Comparison of ENCODE assay signal across 1 cellular context in the genomic region with DNA sequence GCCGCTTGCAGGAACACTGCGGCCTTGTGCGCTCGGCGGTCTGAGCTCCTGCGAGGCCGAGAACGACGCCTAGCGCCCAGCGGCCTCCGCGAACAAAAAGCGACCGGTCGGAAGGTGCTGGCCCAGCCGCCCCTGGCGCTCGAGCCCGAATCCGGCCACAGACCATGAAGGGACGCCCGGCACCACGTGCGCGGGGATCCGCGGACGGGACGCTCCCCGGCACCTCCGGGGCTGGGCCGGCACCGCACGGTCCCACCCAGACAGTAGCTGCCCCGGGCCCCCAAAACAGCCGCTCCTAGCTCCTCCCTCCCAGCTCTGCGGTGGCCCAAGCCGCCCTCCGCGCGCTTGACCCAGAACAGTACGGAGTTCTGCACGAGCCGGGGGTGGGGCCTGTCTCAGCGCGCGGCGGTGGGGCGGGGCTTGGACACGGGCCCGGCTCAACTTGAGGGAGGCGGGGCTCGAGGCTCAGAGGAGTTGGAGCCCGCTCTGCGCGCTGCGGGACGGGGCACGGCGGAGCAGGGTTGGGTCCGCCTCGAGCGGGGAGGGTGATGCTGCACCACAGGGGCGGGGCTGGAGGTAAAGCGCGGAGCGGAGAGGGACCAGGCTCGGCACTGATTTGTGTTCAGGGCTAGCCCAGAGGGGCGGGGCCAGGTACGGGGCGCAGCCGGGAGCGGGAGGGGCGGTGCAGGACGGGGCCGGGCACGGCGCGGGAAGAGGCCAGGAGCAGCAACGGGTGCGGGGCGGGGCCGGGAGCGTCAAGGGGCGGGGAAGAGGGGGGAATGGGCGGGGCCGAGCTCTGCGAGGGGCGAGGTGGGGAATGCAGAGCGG.
TF ChIP-seq lines count a peak whose summit lies in the region.

No MANE protein-coding gene starts in this region.

TF ChIP-seq in HEK293, 187 proteins besides CTCF, POLR2A, EP300 and RAD21 (continued from another document and continues in another):
- TF ChIP-seq ZNF391 (tag by site-specific recombination; IDR thresholded peaks at IDR 0.05; ENCODE audit: borderline replicate concordance, low read depth) (no peak; the same call in 1 of the 2 replicates), ZNF777 (tag by site-specific recombination; IDR thresholded peaks at IDR 0.05; ENCODE audit: borderline replicate concordance) (peak; percentile 30; the same call in 1 of the 2 replicates), ZNF521 (tag by site-specific recombination; IDR thresholded peaks at IDR 0.05) (no peak), ZNF202 (tag by site-specific recombination; IDR thresholded peaks at IDR 0.05; ENCODE audit: borderline replicate concordance) (no peak), ZIC2 (tag by site-specific recombination; IDR thresholded peaks at IDR 0.05) (peak; percentile 83), ZBTB17 (tag by site-specific recombination; IDR thresholded peaks at IDR 0.05) (peak; percentile 91), ZNF174 (tag by site-specific recombination; IDR thresholded peaks at IDR 0.05) (no peak), ZNF239 (tag by site-specific recombination; IDR thresholded peaks at IDR 0.05) (0 out of 2 replicates have a peak, but pooled peaks have one; percentile 70), SETDB1 (IDR thresholded peaks at IDR 0.05; ENCODE audit: insufficient read length, low read length) (no peak), SCRT2 (tag by site-specific recombination; IDR thresholded peaks at IDR 0.05) (no peak), ZNF132 (tag by site-specific recombination; IDR thresholded peaks at IDR 0.05; ENCODE audit: borderline replicate concordance) (no peak), ZFP41 (tag by site-specific recombination; IDR thresholded peaks at IDR 0.05; ENCODE audit: borderline replicate concordance) (no peak), PBX3 (CRISPR knock-in tag; IDR thresholded peaks at IDR 0.05) (no peak), ZNF837 (tag by site-specific recombination; IDR thresholded peaks at IDR 0.05) (no peak), PATZ1 (tag by site-specific recombination; IDR thresholded peaks at IDR 0.05) (peak; percentile 93), ZNF366 (tag by site-specific recombination; conservative IDR thresholded peaks at IDR 0.05) (no peak), ZNF248 (tag by site-specific recombination; IDR thresholded peaks at IDR 0.05) (no peak), HOXC10 (CRISPR knock-in tag; IDR thresholded peaks at IDR 0.05) (no peak), ZBTB1 (tag by site-specific recombination; IDR thresholded peaks at IDR 0.05) (0 out of 2 replicates have a peak, but pooled peaks have one; percentile 12), ZNF544 (tag by site-specific recombination; IDR thresholded peaks at IDR 0.05) (no peak), ZNF19 (tag by site-specific recombination; IDR thresholded peaks at IDR 0.05; ENCODE audit: low read depth) (no peak), ZBTB44 (tag by site-specific recombination; IDR thresholded peaks at IDR 0.05) (no peak), AEBP2 (tag by site-specific recombination; IDR thresholded peaks at IDR 0.05; ENCODE audit: borderline replicate concordance) (no peak), ZNF211 (tag by site-specific recombination; IDR thresholded peaks at IDR 0.05; ENCODE audit: low read depth) (no peak), ZNF184 (tag by site-specific recombination; IDR thresholded peaks at IDR 0.05) (no peak), ZBTB20 (tag by site-specific recombination; IDR thresholded peaks at IDR 0.05) (peak; percentile 91), ZNF335 (tag by site-specific recombination; conservative IDR thresholded peaks at IDR 0.05) (peak; percentile 82), KLF9 (tag by site-specific recombination; IDR thresholded peaks at IDR 0.05; ENCODE audit: low read depth) (peak; percentile 91; the same call in 1 of the 2 replicates), ZNF138 (tag by site-specific recombination; IDR thresholded peaks at IDR 0.05; ENCODE audit: borderline replicate concordance) (no peak), YY2 (tag by site-specific recombination; IDR thresholded peaks at IDR 0.05) (no peak), GLIS2 (tag by site-specific recombination; IDR thresholded peaks at IDR 0.05) (peak; percentile 95), ZNF324 (tag by site-specific recombination; IDR thresholded peaks at IDR 0.05) (peak; percentile 32; the same call in 1 of the 2 replicates), SP2 (tag by site-specific recombination; IDR thresholded peaks at IDR 0.05) (peak; percentile 89), ZNF140 (tag by site-specific recombination; IDR thresholded peaks at IDR 0.05) (no peak), ZNF558 (tag by site-specific recombination; IDR thresholded peaks at IDR 0.05) (no peak), ZNF561 (tag by site-specific recombination; IDR thresholded peaks at IDR 0.05; ENCODE audit: borderline replicate concordance) (no peak; the same call in 1 of the 2 replicates), ZFP3 (tag by site-specific recombination; IDR thresholded peaks at IDR 0.05; ENCODE audit: low read depth) (no peak), ZNF843 (tag by site-specific recombination; IDR thresholded peaks at IDR 0.05) (0 out of 2 replicates have a peak, but pooled peaks have one; percentile 58), PRDM4 (tag by site-specific recombination; IDR thresholded peaks at IDR 0.05) (no peak), OVOL3 (tag by site-specific recombination; IDR thresholded peaks at IDR 0.05) (0 out of 2 replicates have a peak, but pooled peaks have one; percentile 51), ZNF114 (tag by site-specific recombination; IDR thresholded peaks at IDR 0.05) (no peak), ZNF362 (tag by site-specific recombination; IDR thresholded peaks at IDR 0.05) (no peak), HOXA7 (CRISPR knock-in tag; IDR thresholded peaks at IDR 0.05; ENCODE audit: borderline replicate concordance) (no peak), ZBTB21 (tag by site-specific recombination; IDR thresholded peaks at IDR 0.05) (no peak), ZNF221 (tag by site-specific recombination; IDR thresholded peaks at IDR 0.05; ENCODE audit: borderline replicate concordance) (0 out of 2 replicates have a peak, but pooled peaks have one; percentile 40), TCF7L2 (IDR thresholded peaks at IDR 0.05; ENCODE audit: borderline replicate concordance, low read depth, low read length) (no peak), ZNF157 (tag by site-specific recombination; IDR thresholded peaks at IDR 0.05) (no peak)
- TF ChIP-seq, protein P1, sequence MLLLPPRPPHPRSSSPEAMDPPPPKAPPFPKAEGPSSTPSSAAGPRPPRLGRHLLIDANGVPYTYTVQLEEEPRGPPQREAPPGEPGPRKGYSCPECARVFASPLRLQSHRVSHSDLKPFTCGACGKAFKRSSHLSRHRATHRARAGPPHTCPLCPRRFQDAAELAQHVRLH (tag by site-specific recombination; IDR thresholded peaks at IDR 0.05), result no peak
- TF ChIP-seq, protein P2, sequence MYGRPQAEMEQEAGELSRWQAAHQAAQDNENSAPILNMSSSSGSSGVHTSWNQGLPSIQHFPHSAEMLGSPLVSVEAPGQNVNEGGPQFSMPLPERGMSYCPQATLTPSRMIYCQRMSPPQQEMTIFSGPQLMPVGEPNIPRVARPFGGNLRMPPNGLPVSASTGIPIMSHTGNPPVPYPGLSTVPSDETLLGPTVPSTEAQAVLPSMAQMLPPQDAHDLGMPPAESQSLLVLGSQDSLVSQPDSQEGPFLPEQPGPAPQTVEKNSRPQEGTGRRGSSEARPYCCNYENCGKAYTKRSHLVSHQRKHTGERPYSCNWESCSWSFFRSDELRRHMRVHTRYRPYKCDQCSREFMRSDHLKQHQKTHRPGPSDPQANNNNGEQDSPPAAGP (tag by site-specific recombination; IDR thresholded peaks at IDR 0.05), result peak; percentile 69
- TF ChIP-seq, protein P3, sequence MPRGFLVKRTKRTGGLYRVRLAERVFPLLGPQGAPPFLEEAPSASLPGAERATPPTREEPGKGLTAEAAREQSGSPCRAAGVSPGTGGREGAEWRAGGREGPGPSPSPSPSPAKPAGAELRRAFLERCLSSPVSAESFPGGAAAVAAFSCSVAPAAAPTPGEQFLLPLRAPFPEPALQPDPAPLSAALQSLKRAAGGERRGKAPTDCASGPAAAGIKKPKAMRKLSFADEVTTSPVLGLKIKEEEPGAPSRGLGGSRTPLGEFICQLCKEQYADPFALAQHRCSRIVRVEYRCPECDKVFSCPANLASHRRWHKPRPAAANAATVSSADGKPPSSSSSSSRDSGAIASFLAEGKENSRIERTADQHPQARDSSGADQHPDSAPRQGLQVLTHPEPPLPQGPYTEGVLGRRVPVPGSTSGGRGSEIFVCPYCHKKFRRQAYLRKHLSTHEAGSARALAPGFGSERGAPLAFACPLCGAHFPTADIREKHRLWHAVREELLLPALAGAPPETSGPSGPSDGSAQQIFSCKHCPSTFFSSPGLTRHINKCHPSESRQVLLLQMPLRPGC (tag by site-specific recombination; IDR thresholded peaks at IDR 0.05), result no peak
- TF ChIP-seq, protein P4, sequence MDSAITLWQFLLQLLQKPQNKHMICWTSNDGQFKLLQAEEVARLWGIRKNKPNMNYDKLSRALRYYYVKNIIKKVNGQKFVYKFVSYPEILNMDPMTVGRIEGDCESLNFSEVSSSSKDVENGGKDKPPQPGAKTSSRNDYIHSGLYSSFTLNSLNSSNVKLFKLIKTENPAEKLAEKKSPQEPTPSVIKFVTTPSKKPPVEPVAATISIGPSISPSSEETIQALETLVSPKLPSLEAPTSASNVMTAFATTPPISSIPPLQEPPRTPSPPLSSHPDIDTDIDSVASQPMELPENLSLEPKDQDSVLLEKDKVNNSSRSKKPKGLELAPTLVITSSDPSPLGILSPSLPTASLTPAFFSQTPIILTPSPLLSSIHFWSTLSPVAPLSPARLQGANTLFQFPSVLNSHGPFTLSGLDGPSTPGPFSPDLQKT (IDR thresholded peaks at IDR 0.05; ENCODE audit: borderline replicate concordance, low read depth, low read length), result no peak
